ENCODE assay signal across 8 cellular contexts in genomic region chr7:47537716-47538640, GRCh38. TPM values are rescaled to one million over a fixed set of nuclear protein-coding genes. Genes with fewer than 3 reads are reported as not detected.
DNase-seq lines count a peak whose midpoint lies in the region; ATAC-seq and TF ChIP-seq lines count a peak whose summit lies in the region.

No MANE protein-coding gene starts in this region.

- in situ Hi-C loops in GM23248 (cut with MboI), result no loop called here
- in situ Hi-C loops in mammary epithelial cell (cut with MboI; ENCODE audit: low sequenced_read_pairs in 2 of 2), result no loop called here

- peaks cover 34% of the 10 kb centered on the region for H3K79me2 ChIP-seq in GM23248 (ENCODE audit: insufficient read depth)
- H3K79me2 ChIP-seq in mammary epithelial cell (ENCODE audit: insufficient read depth, low read length), result peaks cover 9% of the 10 kb centered on the region

- TF ChIP-seq CTCF in mammary epithelial cell (conservative IDR thresholded peaks at IDR 0.05 in 1 of 2, IDR thresholded peaks at IDR 0.05 in 1 of 2; ENCODE audit: extremely low read depth in 1 of 2, insufficient read depth in 1 of 2, low read depth in 1 of 2, low read length in 2 of 2) (no peak), liver (IDR thresholded peaks at IDR 0.05; ENCODE audit: low read depth, low read length, missing input control) (no peak)

- H4K20me1 ChIP-seq in GM23248 (ENCODE audit: insufficient read depth) (no peaks in the 10 kb centered on the region), mammary epithelial cell (ENCODE audit: insufficient read depth, low read length) (no peaks in the 10 kb centered on the region)

- H3K27me3 ChIP-seq in GM23248 (replicated peaks; ENCODE audit: insufficient read depth) (no peaks in the 10 kb centered on the region), mammary epithelial cell (ENCODE audit: insufficient read depth, low read length) (no peaks in the 10 kb centered on the region), liver (ENCODE audit: control insufficient read depth in 4 of 4, insufficient read depth in 4 of 4, low read length in 3 of 4) (no peaks in the 10 kb centered on the region)

- H3K9me2 ChIP-seq in GM23248 (ENCODE audit: insufficient read depth), result no peaks in the 10 kb centered on the region

- H3K4me3 ChIP-seq in GM23248 (peak overlapping the region; percentile 67), mammary epithelial cell (replicated peaks in 1 of 3; ENCODE audit: insufficient read depth in 1 of 3, low read depth in 2 of 3, low read length in 3 of 3) (no peak overlapping the region), liver (ENCODE audit: low read depth in 1 of 3, low read length in 3 of 3) (peak overlapping the region in 2 of 3 donors; percentile 65 to 68), skin epidermis (peak overlapping the region in 6 of 7 experiments; percentile 31 to 57 (median 41))

- no TSS peak for BruUV-seq in mammary epithelial cell (replicated peaks; lab: Mats Ljungman, UMichigan)

- peak overlapping the region; percentile 92 for H3K4me2 ChIP-seq in GM23248 (ENCODE audit: unreplicated experiment)
- H3K4me2 ChIP-seq in mammary epithelial cell (ENCODE audit: insufficient read depth, low read depth, low read length), result peak overlapping the region; percentile 85

- intact Hi-C loops in mammary epithelial cell (cut with micrococcal nuclease), result no loop called here

- peak overlapping the region; percentile 35 for H2AFZ ChIP-seq in GM23248
- H2AFZ ChIP-seq in mammary epithelial cell (ENCODE audit: low read depth, low read length), result no peak overlapping the region

- H3K4me1 ChIP-seq in GM23248 (ENCODE audit: insufficient read depth) (peaks cover 32% of the 10 kb centered on the region), mammary epithelial cell (ENCODE audit: insufficient read depth, low read length) (peaks cover 30% of the 10 kb centered on the region), liver (ENCODE audit: control insufficient read depth in 4 of 4, insufficient read depth in 4 of 4, low read length in 3 of 4) (peaks cover 18 to 68% (median 44%) of the 10 kb centered on the region in 4 donors)

- ATAC-seq in HG03378 (IDR thresholded peaks at IDR 0.05; ENCODE audit: unreplicated experiment), result no peak
- ATAC-seq in HG03039 (IDR thresholded peaks at IDR 0.05; ENCODE audit: unreplicated experiment), result no peak

- peaks cover 13% of the 10 kb centered on the region for H3F3A ChIP-seq in GM23248 (ENCODE audit: insufficient read depth)

- CTCF ChIA-PET in mammary epithelial cell (lab: Charles Lee; ENCODE audit: low non-redundant PET), result no interaction called here

- H3K9me3 ChIP-seq in GM23248 (ENCODE audit: low read depth) (no peaks in the 10 kb centered on the region), mammary epithelial cell (replicated peaks; ENCODE audit: insufficient read depth, low read length) (no peaks in the 10 kb centered on the region), liver (ENCODE audit: control insufficient read depth in 4 of 4, low read length in 3 of 4) (no peaks in the 10 kb centered on the region)

- H3K9ac ChIP-seq in GM23248, result peak overlapping the region; percentile 82
- no peak overlapping the region for H3K9ac ChIP-seq in mammary epithelial cell (ENCODE audit: insufficient read depth, low read length)
- peak overlapping the region; percentile 50 to 57 for H3K9ac ChIP-seq in liver (ENCODE audit: low read depth in 1 of 2, low read length in 2 of 2)

- WGBS in GM23248 (ENCODE audit: low coverage in 1 of 2, low lambda C conversion rate in 2 of 2, missing lambda C conversion rate in 2 of 2), 2 experiments, result 38 to 41% methylated on average over 13 to 17 of the region's 17 CpGs
- 87% methylated on average over 14 of the region's 17 CpGs for WGBS in mammary epithelial cell (ENCODE audit: low coverage, missing lambda C conversion rate)
- 66% methylated on average over 17 of the region's 17 CpGs for WGBS in liver

- peak overlapping the region; percentile 53 for H3K27ac ChIP-seq in GM23248
- no peak overlapping the region for H3K27ac ChIP-seq in mammary epithelial cell (ENCODE audit: insufficient read depth, low read depth, low read length)
- H3K27ac ChIP-seq in liver (ENCODE audit: low read depth in 1 of 2, low read length in 2 of 2), result peak overlapping the region; percentile 75 to 76
- peak overlapping the region in 15 of 21 experiments; percentile 5 to 86 (median 55) for H3K27ac ChIP-seq in skin epidermis

- DNase-seq in GM23248 (peak; percentile 9), mammary epithelial cell (no peak), NCI-H2171 treated with DMSO at 0.1 percent for 48 hours (lab: John Stamatoyannopoulos, UW) (no peak)
- DNase-seq in activated CD4-positive, alpha-beta T cell treated with anti-CD3 and anti-CD28 coated beads for 4 hours, result no peak

- H3K36me3 ChIP-seq in GM23248 (ENCODE audit: low read depth), result no peaks in the 10 kb centered on the region
- no peaks in the 10 kb centered on the region for H3K36me3 ChIP-seq in mammary epithelial cell (ENCODE audit: insufficient read depth, low read length)
- no peaks in the 10 kb centered on the region for H3K36me3 ChIP-seq in liver (ENCODE audit: control insufficient read depth in 4 of 4, insufficient read depth in 3 of 4, low read depth in 1 of 4, low read length in 3 of 4)

- no peak for TF ChIP-seq RAD21 in liver (IDR thresholded peaks at IDR 0.05)

- dilution Hi-C loops in mammary epithelial cell (cut with HindIII; ENCODE audit: low sequenced_read_pairs), result no loop called here

TF ChIP-seq in liver, 16 proteins besides CTCF, POLR2A, EP300 and RAD21:
- TF ChIP-seq NR2F2 (IDR thresholded peaks at IDR 0.05) (no peak), SP1 (IDR thresholded peaks at IDR 0.05) (no peak), EGR1 (IDR thresholded peaks at IDR 0.05; ENCODE audit: low read depth in 2 of 2) (no peak), HNF4A (conservative IDR thresholded peaks at IDR 0.05) (no peak)
TF ChIP-seq in liver: peak in this region for 0.

RNA-seq across cellular contexts. Expression of gene TNS3, which starts 43.9 kb away (rescaled TPM):
- 47.0 and 48.1 TPM in 2 replicates for total RNA-seq in GM23248 (2014; rRNA removed; shearing (Covaris generic))
- polyA plus RNA-seq in GM23248 (2016; fragmentation: Nextera tagmentation; extraction: Ambion mirVana) (17.2 and 18.6 TPM in 2 replicates), mammary epithelial cell (12.9 TPM), liver (10 to 100 TPM; 16.8 to 31.2 TPM)
- total RNA-seq in mammary epithelial cell (10 to 100 TPM; 15.0 to 43.5 TPM), liver (100 to 1,000 TPM in 1 of 2 donors, 10 to 100 TPM in 1; 27.8 to 100 TPM)
- 27.8 TPM for polyA minus RNA-seq in mammary epithelial cell

Comparison
In these comparisons a context has a peak if more than half of its experiments do, and no peak if none do; other contexts are left out.
1. H3K4me3 ChIP-seq: peak in GM23248 (single experiment), liver (2 of 3) and skin epidermis (6 of 7); none in mammary epithelial cell (0 of 3).